ENCODE assay signal across 8 cellular contexts in the genomic region with DNA sequence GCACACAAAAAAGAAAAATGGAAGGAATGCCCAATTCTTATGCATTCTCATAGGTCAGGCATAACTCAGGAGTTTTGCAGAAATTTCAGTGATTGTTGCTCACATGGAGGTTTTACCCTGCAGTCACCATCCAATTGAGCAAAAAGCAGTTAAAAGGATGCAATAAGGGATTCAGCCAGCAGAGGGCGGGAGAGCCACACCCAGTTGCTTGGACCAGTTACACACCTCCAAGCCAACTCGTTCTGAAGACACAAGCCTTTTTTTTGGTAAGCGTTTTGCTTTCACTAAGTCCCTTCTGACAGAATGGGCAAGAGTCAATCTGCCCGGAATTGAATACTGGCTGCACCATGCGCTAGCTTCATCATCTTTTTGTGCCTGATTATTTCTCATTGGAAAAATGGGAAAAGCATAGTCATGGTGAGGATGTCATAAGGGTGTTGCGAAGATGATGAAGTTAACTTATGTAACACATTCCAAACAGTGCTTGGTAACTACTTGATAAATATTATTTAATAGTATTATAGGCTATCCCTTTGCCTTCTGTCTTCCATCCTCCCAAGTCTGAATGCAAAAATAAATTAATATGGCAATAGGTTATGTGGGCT.
DNase-seq lines count a peak whose midpoint lies in the region; ATAC-seq and TF ChIP-seq lines count a peak whose summit lies in the region.

No MANE protein-coding gene starts in this region.

- ATAC-seq in GM18909 (IDR thresholded peaks at IDR 0.05; ENCODE audit: poor library complexity, unreplicated experiment) (peak; percentile 93), HG03108 (IDR thresholded peaks at IDR 0.05; ENCODE audit: unreplicated experiment) (peak; percentile 78), left lung (peak; percentile 97)

- intact Hi-C loops in left lung (cut with DNase I), result no loop called here

- DNase-seq in AG20443 (ENCODE audit: low spot score) (peak; percentile 74), NCI-H2227 treated with DMSO at 0.1 percent for 48 hours (lab: John Stamatoyannopoulos, UW) (peak; percentile 3), coronary artery (ENCODE audit: low spot score) (no peak), left lung (peak in 1 of 2 donors; percentile 38)
- DNase-seq in activated CD4-positive, alpha-beta T cell treated with anti-CD3 and anti-CD28 coated beads for 24 hours (ENCODE audit: low read depth in 2 of 2), result peak; percentile 53 to 55
- DNase-seq in stimulated activated CD4-positive, alpha-beta T cell treated with anti-CD3 and anti-CD28 coated beads, TNF-alpha, amount 100 ng/mL, for 1 hour (ENCODE audit: low read depth in 3 of 3, low spot score in 1 of 3), result peak in 2 of 3 donors; percentile 7 to 29

- H3K9me3 ChIP-seq in left lung, result no peaks in the 10 kb centered on the region

- H3K36me3 ChIP-seq in left lung, result no peaks in the 10 kb centered on the region

- H3K27ac ChIP-seq in coronary artery, result no peak overlapping the region
- no peak overlapping the region for H3K27ac ChIP-seq in left lung

- H3K27me3 ChIP-seq in left lung, result no peaks in the 10 kb centered on the region

- no peaks in the 10 kb centered on the region for H3K4me1 ChIP-seq in left lung

- TF ChIP-seq CTCF in coronary artery (IDR thresholded peaks at IDR 0.05) (peak; percentile 79), left lung (IDR thresholded peaks at IDR 0.05) (peak; percentile 75 to 81)

- no peak overlapping the region for H3K4me3 ChIP-seq in coronary artery
- no peak overlapping the region for H3K4me3 ChIP-seq in left lung
